In genomic region chr15:68334661-68335124, GRCh38 we compare ENCODE assay signal across 14 cellular contexts. TPM values are rescaled to one million over a fixed set of nuclear protein-coding genes. Genes with fewer than 3 reads are reported as not detected.
DNase-seq lines count a peak whose midpoint lies in the region; ATAC-seq, FAIRE-seq and TF ChIP-seq lines count a peak whose summit lies in the region.
"Had no signal": no experiment of that assay in that cellular context is flagged by ENCODE, and none has a peak within 500 bp of the region (broad histone marks: within the 10 kb centered on the region; RNA-seq: fewer than 3 reads in every experiment).

No MANE protein-coding gene starts in this region.

- H3K27ac Mint-ChIP-seq in CD8-positive, alpha-beta T cell: no peak overlapping the region

- no peaks in the 10 kb centered on the region for H3K9me3 Mint-ChIP-seq in CD8-positive, alpha-beta T cell

- H2AFZ ChIP-seq in mammary epithelial cell (ENCODE audit: low read depth, low read length): peak overlapping the region; percentile 12

- FAIRE-seq in HTR-8/SVneo (lab: Jason Lieb, UNC) (peak; percentile 23), urothelium cell line (lab: Jason Lieb, UNC) (peak; percentile 42)

- no peaks in the 10 kb centered on the region for H3K4me1 Mint-ChIP-seq in CD8-positive, alpha-beta T cell (ENCODE audit: low read depth)

- no peak overlapping the region for H3K4me3 Mint-ChIP-seq in CD8-positive, alpha-beta T cell

- POLR2A ChIA-PET in CD8-positive, alpha-beta T cell (lab: Charles Lee): no interaction called here

- no peak for TF ChIP-seq POLR2A in transverse colon (IDR thresholded peaks at IDR 0.05)

- dilution Hi-C loops in mammary epithelial cell (cut with HindIII; ENCODE audit: low sequenced_read_pairs): no loop called here

- BruUV-seq in mammary epithelial cell (replicated peaks; lab: Mats Ljungman, UMichigan): no TSS peak

- H4K20me1 ChIP-seq in mammary epithelial cell (ENCODE audit: insufficient read depth, low read length): no peaks in the 10 kb centered on the region

- no peaks in the 10 kb centered on the region for H3K36me3 Mint-ChIP-seq in CD8-positive, alpha-beta T cell

- peaks cover 2% of the 10 kb centered on the region for H3K27me3 Mint-ChIP-seq in CD8-positive, alpha-beta T cell (ENCODE audit: low read depth)

- peak; percentile 8 to 20 for ATAC-seq in right cardiac atrium
- ATAC-seq in CD8-positive, alpha-beta T cell: no peak

- H3K9ac ChIP-seq in mammary epithelial cell (ENCODE audit: insufficient read depth, low read length) (no peak overlapping the region), colonic mucosa (ENCODE audit: low read depth in 2 of 2, low read length in 2 of 2) (no peak overlapping the region)

- 7% methylated on average over 9 of the region's 9 CpGs for WGBS in mammary epithelial cell (ENCODE audit: low coverage, missing lambda C conversion rate)
- 70% methylated on average over 9 of the region's 9 CpGs for WGBS in right cardiac atrium
- 68 to 73% methylated on average over 4 to 9 of the region's 9 CpGs for WGBS in transverse colon (ENCODE audit: low coverage in 1 of 2), 2 donors

- H3K9me3 ChIP-seq in mammary epithelial cell (replicated peaks; ENCODE audit: insufficient read depth, low read length) (no peaks in the 10 kb centered on the region), right cardiac atrium (ENCODE audit: control insufficient read depth, low read length) (no peaks in the 10 kb centered on the region), colonic mucosa (no peaks in the 10 kb centered on the region), transverse colon (no peaks in the 10 kb centered on the region)
- no peaks in the 10 kb centered on the region for H3K9me3 ChIP-seq in CD8-positive, alpha-beta T cell (ENCODE audit: low read length)
- H3K9me3 ChIP-seq: HAP-1 had no signal

- H3K36me3 ChIP-seq in mammary epithelial cell (ENCODE audit: insufficient read depth, low read length) (no peaks in the 10 kb centered on the region), colonic mucosa (no peaks in the 10 kb centered on the region), transverse colon (no peaks in the 10 kb centered on the region)
- no peaks in the 10 kb centered on the region for H3K36me3 ChIP-seq in CD8-positive, alpha-beta T cell (ENCODE audit: insufficient read depth, low read length)
- H3K36me3 ChIP-seq: HAP-1 had no signal

- intact Hi-C loops in mammary epithelial cell (cut with micrococcal nuclease) (no loop called here), right cardiac atrium (cut with DNase I) (no loop called here), colonic mucosa (cut with DNase I) (no loop called here), transverse colon (cut with DNase I; ENCODE audit: low total_unique reads) (no loop called here)
- intact Hi-C loops in CD8-positive, alpha-beta T cell (cut with DNase I, micrococcal nuclease): no loop called here

- TF ChIP-seq CTCF in mammary epithelial cell (conservative IDR thresholded peaks at IDR 0.05 in 1 of 2, IDR thresholded peaks at IDR 0.05 in 1 of 2; ENCODE audit: extremely low read depth in 1 of 2, insufficient read depth in 1 of 2, low read depth in 1 of 2, low read length in 2 of 2): peak in 1 of 2 donors; percentile 19
- TF ChIP-seq CTCF in CD8-positive, alpha-beta T cell (IDR thresholded peaks at IDR 0.05): no peak
- TF ChIP-seq CTCF in colonic mucosa (IDR thresholded peaks at IDR 0.05): no peak
- TF ChIP-seq CTCF in transverse colon (IDR thresholded peaks at IDR 0.05): no peak

- H3K4me1 ChIP-seq in mammary epithelial cell (ENCODE audit: insufficient read depth, low read length) (peaks cover 19% of the 10 kb centered on the region), right cardiac atrium (ENCODE audit: control insufficient read depth, insufficient read depth, low read length) (peaks cover 8% of the 10 kb centered on the region), colonic mucosa (no peaks in the 10 kb centered on the region), transverse colon (peaks cover 0 to 6% (median 0%) of the 10 kb centered on the region in 4 donors)
- no peaks in the 10 kb centered on the region for H3K4me1 ChIP-seq in CD8-positive, alpha-beta T cell (ENCODE audit: insufficient read depth, low read length)
- H3K4me1 ChIP-seq: HAP-1 had no signal

- H3K4me3 ChIP-seq in mammary epithelial cell (replicated peaks in 1 of 3; ENCODE audit: insufficient read depth in 1 of 3, low read depth in 2 of 3, low read length in 3 of 3) (no peak overlapping the region), right cardiac atrium (ENCODE audit: low read length) (no peak overlapping the region), colonic mucosa (no peak overlapping the region), transverse colon (no peak overlapping the region)
- H3K4me3 ChIP-seq in CD8-positive, alpha-beta T cell (ENCODE audit: low read depth, low read length): no peak overlapping the region
- H3K4me3 ChIP-seq: HAP-1 had no signal

- DNase-seq in HTR-8/SVneo (ENCODE audit: insufficient read length, low spot score) (peak; percentile 48), mammary epithelial cell (no peak), right cardiac atrium (no peak), urothelium cell line (ENCODE audit: low spot score) (peak; percentile 61), DMS 273 (lab: John Stamatoyannopoulos, UW; ENCODE audit: unreplicated experiment) (no peak), colonic mucosa (no peak), transverse colon (no peak)
- DNase-seq in CD8-positive, alpha-beta T cell: no peak
- DNase-seq: activated CD8-positive, alpha-beta memory T cell treated with anti-CD3 and anti-CD28 coated beads for 24 hours; glutamatergic neuron; MM.1S; NCI-H526 treated with DMSO at 0.1 percent for 48 hours; SW 1271 had no signal

- no peaks in the 10 kb centered on the region for H3K27me3 ChIP-seq in mammary epithelial cell (ENCODE audit: insufficient read depth, low read length)
- no peaks in the 10 kb centered on the region for H3K27me3 ChIP-seq in right cardiac atrium (ENCODE audit: control insufficient read depth, insufficient read depth)
- H3K27me3 ChIP-seq in CD8-positive, alpha-beta T cell (ENCODE audit: insufficient read depth, low read length): no peaks in the 10 kb centered on the region
- no peaks in the 10 kb centered on the region for H3K27me3 ChIP-seq in colonic mucosa
- no peaks in the 10 kb centered on the region for H3K27me3 ChIP-seq in transverse colon

- no peaks in the 10 kb centered on the region for H3K79me2 ChIP-seq in mammary epithelial cell (ENCODE audit: insufficient read depth, low read length)

- CTCF ChIA-PET in mammary epithelial cell (lab: Charles Lee; ENCODE audit: low non-redundant PET): interaction anchor here (0.6 kb wide), 1 partner anchor 1392 kb away, joined by 4 read pairs; no protein-coding TSS in a partner anchor
- CTCF ChIA-PET in CD8-positive, alpha-beta T cell (lab: Charles Lee): interaction anchor here (1.3 to 1.5 kb wide), 2 partner anchors 10 to 28 kb away, joined by 3 to 4 read pairs; no protein-coding TSS in a partner anchor

- in situ Hi-C loops in mammary epithelial cell (cut with MboI; ENCODE audit: low sequenced_read_pairs in 2 of 2) (no loop called here), transverse colon (cut with MboI; ENCODE audit: low pct_ligation_motif_present in 1 of 4, low pct_unique_long_range_greater_than_20kb in 1 of 4, low sequenced_read_pairs in 3 of 4) (no loop called here)

- no peak for TF ChIP-seq EP300 in transverse colon (IDR thresholded peaks at IDR 0.05; ENCODE audit: low read depth)

- H3K4me2 ChIP-seq in mammary epithelial cell (ENCODE audit: insufficient read depth, low read depth, low read length): no peak overlapping the region

- H3K27ac ChIP-seq in mammary epithelial cell (ENCODE audit: insufficient read depth, low read depth, low read length) (no peak overlapping the region), right cardiac atrium (ENCODE audit: low read length) (peak overlapping the region; percentile 16), colonic mucosa (no peak overlapping the region), transverse colon (no peak overlapping the region)
- no peak overlapping the region for H3K27ac ChIP-seq in CD8-positive, alpha-beta T cell (ENCODE audit: low read depth, low read length)

RNA-seq across cellular contexts. Expression of gene FEM1B, which starts 57.1 kb away (rescaled TPM):
- total RNA-seq in mammary epithelial cell: 100 to 1,000 TPM in 1 of 2 donors, 10 to 100 TPM in 1; 86.6 to 105 TPM
- 51.5 TPM for polyA plus RNA-seq in mammary epithelial cell
- 81.8 TPM for polyA minus RNA-seq in mammary epithelial cell
- total RNA-seq in right cardiac atrium: 10 to 100 TPM; 53.5 to 86.9 (median 57.4) TPM
- 13.8 TPM for polyA plus RNA-seq in right cardiac atrium
- 10 to 100 TPM; 89.7 to 90.6 TPM for total RNA-seq in CD8-positive, alpha-beta T cell
- 10 to 100 TPM; 34.4 to 52.4 TPM for total RNA-seq in colonic mucosa
- 10 to 100 TPM; 25.1 to 64.7 (median 43.0) TPM for total RNA-seq in transverse colon

Comparison
In these comparisons a context has a peak if more than half of its experiments do, and no peak if none do; other contexts are left out.
1. DNase-seq: peak in HTR-8/SVneo (single experiment) and urothelium cell line (single experiment); none in mammary epithelial cell (single experiment), right cardiac atrium (0 of 3), CD8-positive, alpha-beta T cell (0 of 7), DMS 273 (single experiment), colonic mucosa (single experiment) and transverse colon (single experiment).